In genomic region chr7:104943502-104944343, GRCh38 we compare ENCODE assay signal across 1 cellular context.
TF ChIP-seq lines count a peak whose summit lies in the region.

No MANE protein-coding gene starts in this region.

TF ChIP-seq in GM12878, 131 proteins besides CTCF, POLR2A, EP300 and RAD21 (continued from another document):
- TF ChIP-seq ZNF687 (IDR thresholded peaks at IDR 0.05) (peak; percentile 74), KLF5 (IDR thresholded peaks at IDR 0.05; ENCODE audit: partially characterized antibody) (peak; percentile 74), NR2C2 (IDR thresholded peaks at IDR 0.05; ENCODE audit: borderline replicate concordance, control insufficient read depth, insufficient read length, low read depth) (no peak), POU2F2 (IDR thresholded peaks at IDR 0.05; ENCODE audit: borderline replicate concordance, low read depth, low read length) (peak; percentile 12; the same call in 1 of the 3 replicates), PKNOX1 (IDR thresholded peaks at IDR 0.05) (peak; percentile 90), NBN (IDR thresholded peaks at IDR 0.05) (peak; percentile 46), IKZF2 (IDR thresholded peaks at IDR 0.05) (peak; percentile 99), JUND (IDR thresholded peaks at IDR 0.05; ENCODE audit: low read depth, low read length) (no peak), MYB (IDR thresholded peaks at IDR 0.05; ENCODE audit: borderline replicate concordance, low read depth, low read length) (peak; percentile 60; the same call in 1 of the 2 replicates), IKZF1 (conservative IDR thresholded peaks at IDR 0.05) (peak; percentile 99), RELB (IDR thresholded peaks at IDR 0.05; ENCODE audit: low read depth) (peak; percentile 89), MTA2 (IDR thresholded peaks at IDR 0.05; ENCODE audit: low read depth) (peak; percentile 90), YBX1 (IDR thresholded peaks at IDR 0.05) (no peak), ZBTB40 (IDR thresholded peaks at IDR 0.05; ENCODE audit: borderline replicate concordance) (no peak), NR2C1 (IDR thresholded peaks at IDR 0.05) (0 out of 2 replicates have a peak, but pooled peaks have one; percentile 59), MTA3 (IDR thresholded peaks at IDR 0.05; ENCODE audit: borderline replicate concordance, low read length) (peak; percentile 78), BACH1 (IDR thresholded peaks at IDR 0.05; ENCODE audit: borderline replicate concordance) (peak; percentile 70; the same call in 1 of the 2 replicates), EZH2 (IDR thresholded peaks at IDR 0.05; ENCODE audit: borderline replicate concordance, control insufficient read depth, low read depth, low read length) (no peak), RUNX3 (IDR thresholded peaks at IDR 0.05; ENCODE audit: low read length) (peak; percentile 95), IRF4 (IDR thresholded peaks at IDR 0.05; ENCODE audit: low read depth, low read length) (peak; percentile 25; the same call in 1 of the 2 replicates), BCLAF1 (IDR thresholded peaks at IDR 0.05) (no peak), FOXM1 (IDR thresholded peaks at IDR 0.05; ENCODE audit: low read depth, low read length) (peak; percentile 54; the same call in 1 of the 2 replicates), NFYA (IDR thresholded peaks at IDR 0.05; ENCODE audit: borderline replicate concordance, low read depth, low read length) (no peak), TBL1XR1 (IDR thresholded peaks at IDR 0.05; ENCODE audit: low read depth, low read length) (peak; percentile 78; the same call in 1 of the 2 replicates), ZNF384 (IDR thresholded peaks at IDR 0.05; ENCODE audit: borderline replicate concordance, low read depth, low read length) (no peak), EED (IDR thresholded peaks at IDR 0.05; ENCODE audit: low read depth) (peak; percentile 90), POLR2AphosphoS5 (IDR thresholded peaks at IDR 0.05; ENCODE audit: low read length) (peak; percentile 62; the same call in 1 of the 2 replicates), NR2F1 (conservative IDR thresholded peaks at IDR 0.05) (peak; percentile 95), CREB1 (IDR thresholded peaks at IDR 0.05; ENCODE audit: low read depth) (peak; percentile 54), MYC (IDR thresholded peaks at IDR 0.05; ENCODE audit: insufficient read depth, insufficient read length, insufficient replicate concordance, low read length, severe bottlenecking) (no peak), TCF7 (IDR thresholded peaks at IDR 0.05; ENCODE audit: borderline replicate concordance) (peak; percentile 91), CBFB (IDR thresholded peaks at IDR 0.05; ENCODE audit: low read depth) (peak; percentile 58), ATF7 (IDR thresholded peaks at IDR 0.05; ENCODE audit: low read depth) (peak; percentile 35; the same call in 1 of the 2 replicates), RBBP5 (conservative IDR thresholded peaks at IDR 0.05) (no peak), REST (IDR thresholded peaks at IDR 0.05; ENCODE audit: low read depth, low read length) (no peak), RELA (IDR thresholded peaks at IDR 0.05; ENCODE audit: borderline replicate concordance, partially characterized antibody) (peak; percentile 15), HDAC2 (IDR thresholded peaks at IDR 0.05) (peak; percentile 63; the same call in 1 of the 2 replicates), PAX5 (IDR thresholded peaks at IDR 0.05; ENCODE audit: borderline replicate concordance, low read depth, low read length) (peak; percentile 88; the same call in 1 of the 2 replicates), ZNF274 (IDR thresholded peaks at IDR 0.05; ENCODE audit: insufficient read depth, insufficient read length) (no peak), DPF2 (IDR thresholded peaks at IDR 0.05) (peak; percentile 92), CHD2 (IDR thresholded peaks at IDR 0.05; ENCODE audit: borderline replicate concordance, low read depth, low read length) (no peak; the same call in 1 of the 2 replicates), MLLT1 (IDR thresholded peaks at IDR 0.05) (peak; percentile 71), BCL11A (IDR thresholded peaks at IDR 0.05; ENCODE audit: low read depth, low read length) (peak; percentile 53; the same call in 1 of the 2 replicates), BMI1 (IDR thresholded peaks at IDR 0.05; ENCODE audit: borderline replicate concordance) (peak; percentile 59)
TF ChIP-seq in GM12878: peak in this region for 52.
